9 cellular contexts compared by ENCODE assay signal in the genomic region with DNA sequence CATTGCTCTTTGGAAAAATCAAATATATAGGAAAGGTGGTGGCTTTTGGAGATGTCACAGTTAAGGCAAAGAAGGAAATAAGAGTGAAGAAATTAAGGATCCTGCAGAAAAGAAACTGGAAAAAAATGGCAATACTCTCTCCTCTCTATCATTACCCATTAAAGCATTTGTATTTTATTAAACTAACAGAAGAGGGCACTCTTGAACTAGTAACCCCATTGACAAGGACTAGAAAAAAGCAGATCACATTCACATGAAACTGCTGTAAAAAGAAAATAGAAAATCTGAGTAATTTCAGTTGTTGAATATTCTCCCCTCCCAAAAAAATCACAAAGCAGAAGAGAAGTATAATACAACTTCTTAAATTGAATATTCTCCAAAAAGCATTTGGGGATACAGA.
DNase-seq lines count a peak whose midpoint lies in the region; ATAC-seq and TF ChIP-seq lines count a peak whose summit lies in the region.
"Had no signal": no experiment of that assay in that cellular context is flagged by ENCODE, and none has a peak within 500 bp of the region (broad histone marks: within the 10 kb centered on the region; RNA-seq: fewer than 3 reads in every experiment).

No MANE protein-coding gene starts in this region.

- ATAC-seq in psoas muscle: no peak
- ATAC-seq in activated T-cell treated with anti-CD3 and anti-CD28 coated beads, Interleukin-2, amount 50 U/mL, for 4 hours: no peak

- peaks cover 4% of the 10 kb centered on the region for H3K9me3 ChIP-seq in psoas muscle

- peak; percentile 1 for DNase-seq in NCI-H2107 treated with DMSO at 0.1 percent for 48 hours (lab: John Stamatoyannopoulos, UW; ENCODE audit: unreplicated experiment)
- DNase-seq in NCI-H2107 (lab: John Stamatoyannopoulos, UW): no peak
- DNase-seq in NCI-H2196 treated with DMSO at 0.1 percent for 48 hours (lab: John Stamatoyannopoulos, UW; ENCODE audit: unreplicated experiment): peak; percentile 41
- peak; percentile 3 for DNase-seq in cerebellar cortex (ENCODE audit: low spot score)
- DNase-seq in psoas muscle: no peak
- no peak for DNase-seq in activated T-cell treated with anti-CD3 and anti-CD28 coated beads, Interleukin-2, amount 50 U/mL, for 4 hours
- no peak for DNase-seq in activated naive CD4-positive, alpha-beta T cell (lab: John Stamatoyannopoulos, UW)
- DNase-seq in NCI-H1048 (lab: John Stamatoyannopoulos, UW): no peak
- DNase-seq: effector CD4-positive, alpha-beta T cell had no signal

- H3K4me3 ChIP-seq in psoas muscle: no peak overlapping the region

- H3K4me1 Mint-ChIP-seq in activated T-cell treated with anti-CD3 and anti-CD28 coated beads, Interleukin-2, amount 50 U/mL, for 4 hours (ENCODE audit: low read depth): no peaks in the 10 kb centered on the region

- no peak overlapping the region for H3K27ac ChIP-seq in psoas muscle

- peaks cover 27% of the 10 kb centered on the region for H3K9me3 Mint-ChIP-seq in activated T-cell treated with anti-CD3 and anti-CD28 coated beads, Interleukin-2, amount 50 U/mL, for 4 hours

- no peaks in the 10 kb centered on the region for H3K36me3 ChIP-seq in psoas muscle (ENCODE audit: insufficient read depth in 1 of 2, low read depth in 1 of 2)

- no peak overlapping the region for H3K4me3 Mint-ChIP-seq in activated T-cell treated with anti-CD3 and anti-CD28 coated beads, Interleukin-2, amount 50 U/mL, for 4 hours

- intact Hi-C loops in psoas muscle (cut with DNase I): no loop called here

- no peaks in the 10 kb centered on the region for H3K36me3 Mint-ChIP-seq in activated T-cell treated with anti-CD3 and anti-CD28 coated beads, Interleukin-2, amount 50 U/mL, for 4 hours (ENCODE audit: insufficient read depth)

- no peaks in the 10 kb centered on the region for H3K4me1 ChIP-seq in psoas muscle

- H3K27me3 ChIP-seq in psoas muscle (ENCODE audit: insufficient read depth in 3 of 3, low read length in 2 of 3): no peaks in the 10 kb centered on the region

- peak; percentile 6 for TF ChIP-seq CTCF in psoas muscle (IDR thresholded peaks at IDR 0.05)

- no peaks in the 10 kb centered on the region for H3K27me3 Mint-ChIP-seq in activated T-cell treated with anti-CD3 and anti-CD28 coated beads, Interleukin-2, amount 50 U/mL, for 4 hours (ENCODE audit: low read depth)

Comparison
In these comparisons a context has a peak if more than half of its experiments do, and no peak if none do; other contexts are left out.
1. DNase-seq: peak in NCI-H2107 treated with DMSO at 0.1 percent for 48 hours (single experiment), NCI-H2196 treated with DMSO at 0.1 percent for 48 hours (single experiment) and cerebellar cortex (single experiment); none in NCI-H2107 (single experiment), psoas muscle (0 of 2), activated T-cell treated with anti-CD3 and anti-CD28 coated beads, Interleukin-2, amount 50 U/mL, for 4 hours (single experiment), activated naive CD4-positive, alpha-beta T cell (0 of 4) and NCI-H1048 (single experiment).